ENCODE assay signal across 16 cellular contexts in genomic region chr2:38671946-38672345, GRCh38.
"Had no signal": no experiment of that assay in that cellular context is flagged by ENCODE, and none has a peak within 500 bp of the region (broad histone marks: within the 10 kb centered on the region; RNA-seq: fewer than 3 reads in every experiment).

No MANE protein-coding gene starts in this region.

- H3K9me3 Mint-ChIP-seq: activated B cell treated with CpG ODN at 0.5 μM for 24 hours; activated naive CD4-positive, alpha-beta T cell treated with anti-CD3 and anti-CD28 coated beads, Interleukin-2, amount 10 ng/mL, durations not matched to agents 7 days and 5 days; activated T-cell treated with anti-CD3 and anti-CD28 coated beads, Interleukin-2, amount 50 U/mL, for 4 hours; brain; neural progenitor cell; stimulated activated naive CD8-positive, alpha-beta T cell treated with anti-CD3 and anti-CD28 coated beads, Interleukin-15, Interleukin-2, amounts not matched to agents 100 ng/mL and 50 ng/mL, for 24 hours had no signal

- H3K4me3 ChIP-seq: neural progenitor cell, pancreas, upper lobe of left lung had no signal

- FAIRE-seq: pancreas, TTC549 had no signal

- ATAC-seq: activated T-cell treated with anti-CD3 and anti-CD28 coated beads, Interleukin-2, amount 50 U/mL, for 4 hours; pancreas had no signal

- DNase-seq: activated B cell treated with CpG ODN at 0.5 μM for 24 hours; activated CD8-positive, alpha-beta memory T cell treated with anti-CD3 and anti-CD28 coated beads for 24 hours; activated naive CD4-positive, alpha-beta T cell treated with anti-CD3 and anti-CD28 coated beads, Interleukin-2, amount 10 ng/mL, durations not matched to agents 7 days and 5 days; activated T-cell treated with anti-CD3 and anti-CD28 coated beads, Interleukin-2, amount 50 U/mL, for 4 hours; effector memory CD4-positive, alpha-beta T cell; hypothalamus; kidney glomerular epithelial cell; pancreas; stimulated activated CD4-positive, alpha-beta T cell treated with anti-CD3 and anti-CD28 coated beads, Interleukin-4, amount 100 ng/mL, for 1 hour; stimulated activated CD8-positive, alpha-beta memory T cell treated with anti-CD3 and anti-CD28 coated beads, Interleukin-4, amount 100 ng/mL, for 48 hours; upper lobe of left lung had no signal

- H3K27ac Mint-ChIP-seq: activated B cell treated with CpG ODN at 0.5 μM for 24 hours, brain had no signal

- H3K27me3 Mint-ChIP-seq: activated B cell treated with CpG ODN at 0.5 μM for 24 hours; activated naive CD4-positive, alpha-beta T cell treated with anti-CD3 and anti-CD28 coated beads, Interleukin-2, amount 10 ng/mL, durations not matched to agents 7 days and 5 days; brain; stimulated activated naive CD8-positive, alpha-beta T cell treated with anti-CD3 and anti-CD28 coated beads, Interleukin-15, Interleukin-2, amounts not matched to agents 100 ng/mL and 50 ng/mL, for 24 hours had no signal

- H3K9me3 ChIP-seq: adrenal gland, pancreas, upper lobe of left lung had no signal

- H3K4me2 ChIP-seq: neural progenitor cell had no signal

- H3K36me3 ChIP-seq: neural progenitor cell had no signal

- H3K9ac ChIP-seq: neural progenitor cell had no signal

- H3K4me3 Mint-ChIP-seq: activated B cell treated with CpG ODN at 0.5 μM for 24 hours; activated naive CD4-positive, alpha-beta T cell treated with anti-CD3 and anti-CD28 coated beads, Interleukin-2, amount 10 ng/mL, durations not matched to agents 7 days and 5 days; brain; neural progenitor cell; stimulated activated naive CD8-positive, alpha-beta T cell treated with anti-CD3 and anti-CD28 coated beads, Interleukin-15, Interleukin-2, amounts not matched to agents 100 ng/mL and 50 ng/mL, for 24 hours had no signal

- H2AFZ ChIP-seq: neural progenitor cell had no signal

- H3K27me3 ChIP-seq: adrenal gland, neural progenitor cell, pancreas, upper lobe of left lung had no signal

- H3K27ac ChIP-seq: neural progenitor cell, pancreas, upper lobe of left lung had no signal
